8 cellular contexts compared by ENCODE assay signal in genomic region chr21:45308211-45309068, GRCh38. TPM values are rescaled to one million over a fixed set of nuclear protein-coding genes. Genes with fewer than 3 reads are reported as not detected.
DNase-seq lines count a peak whose midpoint lies in the region; ATAC-seq and TF ChIP-seq lines count a peak whose summit lies in the region.

No MANE protein-coding gene starts in this region.

- H3K27me3 ChIP-seq in left lung (no peaks in the 10 kb centered on the region), tibial artery (no peaks in the 10 kb centered on the region)

- POLR2A ChIA-PET in activated CD4-positive, alpha-beta T cell treated with anti-CD3 and anti-CD28 coated beads for 36 hours (lab: Charles Lee), result no interaction called here

- H3K36me3 Mint-ChIP-seq in activated CD4-positive, alpha-beta T cell treated with anti-CD3 and anti-CD28 coated beads for 36 hours (ENCODE audit: low read depth), result no peaks in the 10 kb centered on the region

- in situ Hi-C loops in astrocyte of the spinal cord (cut with HindIII; ENCODE audit: low sequenced_read_pairs), result no loop called here

- H3K36me3 ChIP-seq in left lung (no peaks in the 10 kb centered on the region), tibial artery (no peaks in the 10 kb centered on the region)

- no peak for TF ChIP-seq CTCF in astrocyte of the spinal cord (IDR thresholded peaks at IDR 0.05; ENCODE audit: low read depth, low read length)
- TF ChIP-seq CTCF in left lung (IDR thresholded peaks at IDR 0.05), result no peak
- TF ChIP-seq CTCF in tibial artery (IDR thresholded peaks at IDR 0.05), result no peak

- peak overlapping the region; percentile 76 for H3K27ac ChIP-seq in left lung
- H3K27ac ChIP-seq in tibial artery, result peak overlapping the region; percentile 69 to 98

- H3K9me3 ChIP-seq in left lung (no peaks in the 10 kb centered on the region), tibial artery (no peaks in the 10 kb centered on the region)

- CTCF ChIA-PET in activated CD4-positive, alpha-beta T cell treated with anti-CD3 and anti-CD28 coated beads for 36 hours (lab: Charles Lee), result interaction anchor here (0.7 to 1.5 kb wide), 9 partner anchors 11 to 171 kb away, joined by 3 to 6 read pairs (median 3); no protein-coding TSS in a partner anchor

- peaks cover 2% of the 10 kb centered on the region for H3K27me3 Mint-ChIP-seq in activated CD4-positive, alpha-beta T cell treated with anti-CD3 and anti-CD28 coated beads for 36 hours

- no peak overlapping the region for H3K27ac Mint-ChIP-seq in activated CD4-positive, alpha-beta T cell treated with anti-CD3 and anti-CD28 coated beads for 36 hours

- no peak for DNase-seq in activated CD4-positive, alpha-beta T cell treated with anti-CD3 and anti-CD28 coated beads for 36 hours
- no peak for DNase-seq in activated CD4-positive, alpha-beta T cell treated with anti-CD3 and anti-CD28 coated beads, Interleukin-2, amount 50 U/mL, for 1 hour
- DNase-seq in astrocyte of the spinal cord (ENCODE audit: low read depth, low spot score) (peak; percentile 94), left lung (peak; percentile 38 to 81), tibial artery (peak in 1 of 2 donors; percentile 73), UCSD-AML1 (lab: John Stamatoyannopoulos, UW; ENCODE audit: unreplicated experiment) (no peak), erythroblast (lab: John Stamatoyannopoulos, UW) (no peak)

- ATAC-seq in activated CD4-positive, alpha-beta T cell treated with anti-CD3 and anti-CD28 coated beads for 36 hours, result peak; percentile 33
- ATAC-seq in left lung (peak; percentile 74), HG02623 (IDR thresholded peaks at IDR 0.05; ENCODE audit: unreplicated experiment) (no peak)

- no peak overlapping the region for H3K4me3 ChIP-seq in astrocyte of the spinal cord (ENCODE audit: low read depth, low read length)
- H3K4me3 ChIP-seq in left lung, result no peak overlapping the region
- no peak overlapping the region for H3K4me3 ChIP-seq in tibial artery

- intact Hi-C loops in activated CD4-positive, alpha-beta T cell treated with anti-CD3 and anti-CD28 coated beads for 36 hours (cut with DNase I, micrococcal nuclease), result no loop called here
- intact Hi-C loops in left lung (cut with DNase I), result no loop called here
- intact Hi-C loops in tibial artery (cut with DNase I; ENCODE audit: low total_unique reads), result loop anchor here (5.0 kb wide), 1 partner anchor 124 kb away; no protein-coding TSS in a partner anchor

- H3K4me1 ChIP-seq in left lung (peaks cover 24 to 38% of the 10 kb centered on the region in 2 donors), tibial artery (peaks cover 0 to 43% (median 33%) of the 10 kb centered on the region in 4 donors)

- no peak for TF ChIP-seq POLR2A in erythroblast (IDR thresholded peaks at IDR 0.05; ENCODE audit: low read length)

- H3K9me3 Mint-ChIP-seq in activated CD4-positive, alpha-beta T cell treated with anti-CD3 and anti-CD28 coated beads for 36 hours (ENCODE audit: low read depth), result no peaks in the 10 kb centered on the region

- no peak overlapping the region for H3K4me3 Mint-ChIP-seq in activated CD4-positive, alpha-beta T cell treated with anti-CD3 and anti-CD28 coated beads for 36 hours

- H3K4me1 Mint-ChIP-seq in activated CD4-positive, alpha-beta T cell treated with anti-CD3 and anti-CD28 coated beads for 36 hours, result peaks cover 15% of the 10 kb centered on the region

RNA-seq across cellular contexts. Expression of gene POFUT2, which starts 20.7 kb away (rescaled TPM):
- 10 to 100 TPM; 14.7 to 14.9 TPM for total RNA-seq in activated CD4-positive, alpha-beta T cell treated with anti-CD3 and anti-CD28 coated beads for 36 hours
- 10 to 100 TPM; 31.6 to 35.1 TPM for total RNA-seq in left lung

Comparison
In these comparisons a context has a peak if more than half of its experiments do, and no peak if none do; other contexts are left out.
1. DNase-seq: peak in astrocyte of the spinal cord (single experiment) and left lung (2 of 2); none in activated CD4-positive, alpha-beta T cell treated with anti-CD3 and anti-CD28 coated beads for 36 hours (single experiment), activated CD4-positive, alpha-beta T cell treated with anti-CD3 and anti-CD28 coated beads, Interleukin-2, amount 50 U/mL, for 1 hour (single experiment), UCSD-AML1 (single experiment) and erythroblast (0 of 2).